22 cellular contexts compared by ENCODE assay signal in the genomic region with DNA sequence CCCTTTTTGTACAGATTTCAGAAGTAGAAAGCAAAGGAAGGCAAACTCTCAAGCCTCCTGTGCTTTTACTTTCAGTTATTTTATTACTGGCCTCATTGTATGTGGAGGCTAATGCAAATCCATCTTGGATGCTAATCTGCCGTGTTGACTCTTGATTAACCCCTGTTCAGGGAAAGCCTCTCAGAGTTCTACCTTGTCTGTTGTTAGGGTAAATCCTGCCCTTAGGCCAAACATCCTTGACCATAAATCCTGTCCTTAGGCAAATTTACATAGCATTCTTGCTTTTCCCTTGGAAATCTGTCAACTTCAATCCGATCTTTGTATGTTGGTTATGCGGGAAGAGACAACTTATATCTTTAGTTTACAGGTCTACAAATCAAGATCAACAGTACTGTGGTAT.
A peak's percentile ranks its signal among the peaks of the same experiment; 100 is the strongest.
DNase-seq lines count a peak whose midpoint lies in the region; ATAC-seq lines count a peak whose summit lies in the region.
"Had no signal": no experiment of that assay in that cellular context is flagged by ENCODE, and none has a peak within 500 bp of the region (broad histone marks: within the 10 kb centered on the region; RNA-seq: fewer than 3 reads in every experiment).

No MANE protein-coding gene starts in this region.

- H3K23ac ChIP-seq in mesendoderm (ENCODE audit: low read length): no peak overlapping the region

- H3K36me3 ChIP-seq in mesendoderm (ENCODE audit: control insufficient read depth, insufficient read depth, low read length) (no peaks in the 10 kb centered on the region), aorta (ENCODE audit: control insufficient read depth in 1 of 2, insufficient read depth in 2 of 2, low read length in 1 of 2) (no peaks in the 10 kb centered on the region)
- H3K36me3 ChIP-seq: BE2C, BLaER1 had no signal

- no peak overlapping the region for H2BK120ac ChIP-seq in mesendoderm (ENCODE audit: low read depth, low read length)

- H2BK15ac ChIP-seq in mesendoderm (replicated peaks; ENCODE audit: low read depth): no peak overlapping the region

- no peak overlapping the region for H3K9ac ChIP-seq in mesendoderm (ENCODE audit: low read length)
- H3K9ac ChIP-seq: BLaER1 had no signal

- no peak overlapping the region for H4K5ac ChIP-seq in mesendoderm (ENCODE audit: low read length)

- no CpG with 5 or more reads among the region's 3 CpGs for WGBS in mesendoderm (ENCODE audit: extremely low coverage, insufficient coverage, low lambda C conversion rate)
- 85 to 91% methylated on average over 3 of the region's 3 CpGs for WGBS in aorta, 2 donors

- no peak overlapping the region for H3K4me2 ChIP-seq in mesendoderm (ENCODE audit: low read length)
- H3K4me2 ChIP-seq: BLaER1 had no signal

- H2AK5ac ChIP-seq in mesendoderm (ENCODE audit: low read length): no peak overlapping the region

- no peak overlapping the region for H3K4ac ChIP-seq in mesendoderm (ENCODE audit: low read depth, low read length)

- H3K79me1 ChIP-seq in mesendoderm (ENCODE audit: low read length): no peaks in the 10 kb centered on the region

- ATAC-seq in aorta (ENCODE audit: low FRiP score): no peak
- ATAC-seq: GM12878 had no signal

- H3K56ac ChIP-seq in mesendoderm (ENCODE audit: low read length): no peak overlapping the region

- H4K8ac ChIP-seq in mesendoderm (ENCODE audit: low read depth, low read length): no peak overlapping the region

- no peak overlapping the region for H3K18ac ChIP-seq in mesendoderm (ENCODE audit: low read length)

- H3K9me3 ChIP-seq in aorta (ENCODE audit: control insufficient read depth, low read length): no peaks in the 10 kb centered on the region
- H3K9me3 ChIP-seq: BE2C, BLaER1 had no signal

- H3K27me3 ChIP-seq in mesendoderm (ENCODE audit: insufficient read depth, low read length, poor library complexity) (no peaks in the 10 kb centered on the region), aorta (ENCODE audit: control insufficient read depth in 1 of 2, insufficient read depth in 2 of 2, low read length in 1 of 2) (no peaks in the 10 kb centered on the region)
- H3K27me3 ChIP-seq: BE2C, BLaER1 had no signal

- H3K79me2 ChIP-seq in mesendoderm (ENCODE audit: control insufficient read depth, insufficient read depth, low read length): no peaks in the 10 kb centered on the region

- no peaks in the 10 kb centered on the region for H3K4me1 ChIP-seq in mesendoderm (ENCODE audit: control insufficient read depth, low read depth, low read length)
- H3K4me1 ChIP-seq in aorta (ENCODE audit: control insufficient read depth in 1 of 2, insufficient read depth in 2 of 2, low read length in 2 of 2): no peaks in the 10 kb centered on the region
- H3K4me1 ChIP-seq: BE2C, BLaER1 had no signal

- DNase-seq in NCI-H1048 (lab: John Stamatoyannopoulos, UW) (peak; percentile 59), mesendoderm (peak; percentile 39), aorta (no peak), H4 (ENCODE audit: low spot score) (no peak), GM19240 (ENCODE audit: insufficient read length, low spot score) (no peak)
- DNase-seq: 8988T; ACHN; BE2C; C1 segment of cervical spinal cord; CD4-positive, alpha-beta memory T cell; CD4-positive, CD25-positive, alpha-beta regulatory T cell; CD8-positive, alpha-beta memory T cell; COR-L47; DMS 273 treated with DMSO at 0.1 percent for 48 hours; DMS153; DMS53; DMS79; DND-41; EL; GDM1 had no signal

- H3K27ac ChIP-seq in mesendoderm (ENCODE audit: low read depth, low read length) (no peak overlapping the region), aorta (ENCODE audit: low read depth in 1 of 2, low read length in 2 of 2) (no peak overlapping the region)
- H3K27ac ChIP-seq: BLaER1 had no signal

- H2BK5ac ChIP-seq in mesendoderm (ENCODE audit: low read length): no peak overlapping the region

- H3K4me3 ChIP-seq in mesendoderm (ENCODE audit: low read length) (no peak overlapping the region), aorta (ENCODE audit: low read length in 2 of 2) (no peak overlapping the region)
- H3K4me3 ChIP-seq: BLaER1, GM12878 had no signal

- intact Hi-C loops in aorta (cut with DNase I): no loop called here

Comparison
In these comparisons a context has a peak if more than half of its experiments do, and no peak if none do; other contexts are left out.
1. DNase-seq: peak in NCI-H1048 (single experiment) and mesendoderm (single experiment); none in aorta (0 of 2), H4 (single experiment) and GM19240 (single experiment).